In genomic region chr4:109787807-109788206, GRCh38 we compare ENCODE assay signal across 34 cellular contexts. TPM values are rescaled to one million over a fixed set of nuclear protein-coding genes. Genes with fewer than 3 reads are reported as not detected.
"Had no signal": no experiment of that assay in that cellular context is flagged by ENCODE, and none has a peak within 500 bp of the region (broad histone marks: within the 10 kb centered on the region; RNA-seq: fewer than 3 reads in every experiment).

No MANE protein-coding gene starts in this region.

- H3K36me3 ChIP-seq: adrenal gland, ascending aorta, brain microvascular endothelial cell, breast epithelium, cardiac muscle cell had no signal

- H3K4me1 ChIP-seq: adrenal gland, ascending aorta, body of pancreas, breast epithelium had no signal

- H3K9me3 ChIP-seq: ascending aorta, body of pancreas, breast epithelium had no signal

- DNase-seq: activated effector memory CD4-positive, alpha-beta T cell treated with anti-CD3 and anti-CD28 coated beads, Interleukin-2, amount 50 U/mL, for 16 hours; activated effector memory CD4-positive, alpha-beta T cell treated with Interleukin-2 at 50 U/mL for 16 hours; activated gamma-delta T cell; activated gamma-delta T cell treated with Interleukin-2 at 50 U/mL for 16 hours; activated naive CD4-positive, alpha-beta T cell; activated naive CD4-positive, alpha-beta T cell treated with anti-CD3 and anti-CD28 coated beads for 36 hours; activated naive CD4-positive, alpha-beta T cell treated with anti-CD3 and anti-CD28 coated beads, Interleukin-2, amount 10 ng/mL, durations not matched to agents 7 days and 5 days; activated naive CD4-positive, alpha-beta T cell treated with anti-CD3 and anti-CD28 coated beads, Interleukin-2, amount 50 U/mL, for 16 hours; activated naive CD4-positive, alpha-beta T cell treated with Interleukin-2 at 50 U/mL for 16 hours; activated naive CD8-positive, alpha-beta T cell treated with anti-CD3 and anti-CD28 coated beads for 36 hours; activated naive CD8-positive, alpha-beta T cell treated with anti-CD3 and anti-CD28 coated beads, Interleukin-2, amount 10 ng/mL, durations not matched to agents 7 days and 5 days; activated naive CD8-positive, alpha-beta T cell treated with anti-CD3 and anti-CD28 coated beads, Interleukin-2, amount 50 U/mL, for 24 hours; activated T-cell treated with anti-CD3 and anti-CD28 coated beads, Interleukin-2, amount 50 U/mL, for 24 hours; activated T-cell treated with anti-CD3 and anti-CD28 coated beads, Interleukin-2, amount 50 U/mL, for 4 hours; activated T-cell treated with anti-CD3 and anti-CD28 coated beads, Interleukin-2, amount 50 U/mL, for 48 hours; activated T-cell treated with anti-CD3 and anti-CD28 coated beads, Interleukin-2, amount 50 U/mL, for 72 hours; adrenal gland; amniotic stem cell; amygdala; anterior cingulate cortex; aorta; body of pancreas; brain microvascular endothelial cell; caudate nucleus; central memory CD4-positive, alpha-beta T cell; cerebellar nuclear complex had no signal

- H3K27me3 ChIP-seq: adrenal gland, ascending aorta, body of pancreas, brain microvascular endothelial cell, breast epithelium, cardiac muscle cell had no signal

- ATAC-seq: activated naive CD4-positive, alpha-beta T cell treated with anti-CD3 and anti-CD28 coated beads, Interleukin-2, amount 50 U/mL, for 72 hours; activated naive CD8-positive, alpha-beta T cell treated with anti-CD3 and anti-CD28 coated beads, Interleukin-2, amount 50 U/mL, for 24 hours; activated T-cell treated with anti-CD3 and anti-CD28 coated beads, Interleukin-2, amount 50 U/mL, for 4 hours; activated T-cell treated with anti-CD3 and anti-CD28 coated beads, Interleukin-2, amount 50 U/mL, for 72 hours; activated T-helper 17 cell treated with anti-CD3 and anti-CD28 coated beads, Interleukin-2, amount 50 U/mL, for 72 hours; body of pancreas had no signal

- H3K4me3 ChIP-seq: adrenal gland, ascending aorta, body of pancreas, breast epithelium, cardiac muscle cell had no signal

- H3K27ac ChIP-seq: adrenal gland, ascending aorta, body of pancreas, brain microvascular endothelial cell, breast epithelium, cardiac muscle cell had no signal

RNA-seq across cellular contexts. Expression of gene CFI, which starts 14.0 kb away (rescaled TPM):
- total RNA-seq: activated naive CD4-positive, alpha-beta T cell treated with anti-CD3 and anti-CD28 coated beads for 36 hours; activated naive CD4-positive, alpha-beta T cell treated with anti-CD3 and anti-CD28 coated beads, Interleukin-2, amount 50 U/mL, for 72 hours; activated naive CD8-positive, alpha-beta T cell treated with anti-CD3 and anti-CD28 coated beads for 36 hours; activated naive CD8-positive, alpha-beta T cell treated with anti-CD3 and anti-CD28 coated beads, Interleukin-2, amount 10 ng/mL, durations not matched to agents 7 days and 5 days; activated T-helper 17 cell treated with anti-CD3 and anti-CD28 coated beads, Interleukin-2, amount 50 U/mL, for 72 hours; astrocyte; bronchial epithelial cell; chondrocyte had no signal

RNA-seq across cellular contexts. Expression of gene GAR1, which starts 27.8 kb away (rescaled TPM):
- total RNA-seq: ascending aorta had no signal

RNA-seq across cellular contexts. Expression of gene RRH, which starts 40.0 kb away (rescaled TPM):
- total RNA-seq: activated naive CD4-positive, alpha-beta T cell treated with anti-CD3 and anti-CD28 coated beads for 36 hours; activated naive CD8-positive, alpha-beta T cell treated with anti-CD3 and anti-CD28 coated beads for 36 hours; activated naive CD8-positive, alpha-beta T cell treated with anti-CD3 and anti-CD28 coated beads, Interleukin-2, amount 10 ng/mL, durations not matched to agents 7 days and 5 days; ascending aorta; body of pancreas; cardiac muscle cell; chondrocyte had no signal
